Comparison of ENCODE assay signal across 34 cellular contexts in genomic region chrX:43279341-43279808, GRCh38.
"Had no signal": no experiment of that assay in that cellular context is flagged by ENCODE, and none has a peak within 500 bp of the region (broad histone marks: within the 10 kb centered on the region; RNA-seq: fewer than 3 reads in every experiment).

No MANE protein-coding gene starts in this region.

- DNase-seq: Karpas-422, Kasumi-1, MG63, MM.1S, MV-4-11, NCI-H1048, NCI-H1092, NCI-H1092 treated with DMSO at 0.1 percent for 48 hours, NCI-H1105, NCI-H1105 treated with DMSO at 0.1 percent for 48 hours, NCI-H1417, NCI-H1417 treated with DMSO at 0.1 percent for 48 hours, NCI-H1436, NCI-H1436 treated with DMSO at 0.1 percent for 48 hours, NCI-H146, NCI-H1694, NCI-H1694 treated with DMSO at 0.1 percent for 48 hours, NCI-H187, NCI-H187 treated with DMSO at 0.1 percent for 48 hours, NCI-H1930, NCI-H2029, NCI-H2029 treated with DMSO at 0.1 percent for 48 hours, NCI-H2081, NCI-H2081 treated with DMSO at 0.1 percent for 48 hours, NCI-H2107, NCI-H2171, NCI-H2171 treated with DMSO at 0.1 percent for 48 hours, NCI-H2227 treated with DMSO at 0.1 percent for 48 hours, NCI-H226, NCI-H345, NCI-H446, NCI-H446 treated with DMSO at 0.1 percent for 48 hours, NCI-H510A, NCI-H510A treated with DMSO at 0.1 percent for 48 hours had no signal

- H3K9me3 ChIP-seq: MG63 had no signal

- H3K4me3 ChIP-seq: MG63 had no signal

- H3K36me3 ChIP-seq: MG63 had no signal

- H3K27me3 ChIP-seq: MG63 had no signal
